Comparison of ENCODE assay signal across 28 cellular contexts in genomic region chr17:56000411-56000810, GRCh38.
"Had no signal": no experiment of that assay in that cellular context is flagged by ENCODE, and none has a peak within 500 bp of the region (broad histone marks: within the 10 kb centered on the region; RNA-seq: fewer than 3 reads in every experiment).

No MANE protein-coding gene starts in this region.

- H3K4me3 ChIP-seq: neural progenitor cell, ovary, psoas muscle, right lobe of liver, sigmoid colon, stomach, thoracic aorta, thyroid gland, tibial nerve, upper lobe of left lung, vagina had no signal

- H2AFZ ChIP-seq: neural progenitor cell, parathyroid adenoma had no signal

- H3K9ac ChIP-seq: neural progenitor cell, parathyroid adenoma had no signal

- H3K4me2 ChIP-seq: neural progenitor cell had no signal

- H3K9me3 Mint-ChIP-seq: stimulated activated effector memory CD8-positive, alpha-beta T cell treated with anti-CD3 and anti-CD28 coated beads, Interleukin-12 subunit alpha, Interleukin-12 subunit beta, amount 100 ng/mL, for 72 hours had no signal

- DNase-seq: natural killer cell; occipital lobe; ovary; posterior cingulate gyrus; psoas muscle; right cardiac atrium; right lobe of liver; sigmoid colon; small intestine; stimulated activated CD4-positive, alpha-beta T cell treated with anti-CD3 and anti-CD28 coated beads, Interleukin-15, amount 100 ng/mL, for 24 hours; stimulated activated CD4-positive, alpha-beta T cell treated with anti-CD3 and anti-CD28 coated beads, Interleukin-2, amount 100 ng/mL, for 24 hours; stimulated activated CD4-positive, alpha-beta T cell treated with anti-CD3 and anti-CD28 coated beads, Interleukin-2, amount 100 ng/mL, for 48 hours; stimulated activated CD4-positive, alpha-beta T cell treated with anti-CD3 and anti-CD28 coated beads, Interleukin-4, amount 100 ng/mL, for 24 hours; stimulated activated naive B cell treated with anti-CD40 and anti-IgM and Interleukin-4, amounts not matched to agents 10 μg/mL and 1 μg/mL and 100 μg/mL, for 72 hours; stimulated activated naive CD4-positive, alpha-beta T cell treated with Interleukin-2 at 50 U/mL for 16 hours; stomach; thyroid gland; trophoblast cell; upper lobe of left lung had no signal

- H3K4me3 Mint-ChIP-seq: natural killer cell; nephron; neural progenitor cell; stimulated activated effector memory CD8-positive, alpha-beta T cell treated with anti-CD3 and anti-CD28 coated beads, Interleukin-12 subunit alpha, Interleukin-12 subunit beta, amount 100 ng/mL, for 72 hours; stimulated activated naive B cell treated with anti-CD40 and anti-IgM and Interleukin-4, amounts not matched to agents 10 μg/mL and 1 μg/mL and 100 μg/mL, for 72 hours; stimulated activated naive CD8-positive, alpha-beta T cell treated with anti-CD3 and anti-CD28 coated beads, Interleukin-15, Interleukin-2, amounts not matched to agents 100 ng/mL and 50 ng/mL, for 24 hours had no signal

- H3K27ac ChIP-seq: neural progenitor cell, ovary, parathyroid adenoma, psoas muscle, right lobe of liver, sigmoid colon, stomach, thoracic aorta, thyroid gland, tibial nerve, upper lobe of left lung, vagina had no signal

- H3K4me1 ChIP-seq: neural progenitor cell, parathyroid adenoma, psoas muscle, right lobe of liver, sigmoid colon, stomach, thyroid gland, tibial nerve, upper lobe of left lung, vagina had no signal

- H3K79me2 ChIP-seq: parathyroid adenoma had no signal

- H3K27me3 Mint-ChIP-seq: progenitor cell of endocrine pancreas; stimulated activated naive B cell treated with anti-CD40 and anti-IgM and Interleukin-4, amounts not matched to agents 10 μg/mL and 1 μg/mL and 100 μg/mL, for 72 hours; stimulated activated naive CD8-positive, alpha-beta T cell treated with anti-CD3 and anti-CD28 coated beads, Interleukin-15, Interleukin-2, amounts not matched to agents 100 ng/mL and 50 ng/mL, for 24 hours had no signal

- H3K36me3 Mint-ChIP-seq: natural killer cell; neural progenitor cell; stimulated activated effector memory CD8-positive, alpha-beta T cell treated with anti-CD3 and anti-CD28 coated beads, Interleukin-12 subunit alpha, Interleukin-12 subunit beta, amount 100 ng/mL, for 72 hours had no signal

- H3K27me3 ChIP-seq: neural progenitor cell, ovary, right lobe of liver, sigmoid colon, stomach, thyroid gland, tibial nerve, upper lobe of left lung, vagina had no signal

- H3K9me3 ChIP-seq: ovary, psoas muscle, right lobe of liver, sigmoid colon, stomach, thoracic aorta, thyroid gland, upper lobe of left lung, vagina had no signal

- ATAC-seq: natural killer cell; psoas muscle; right cardiac atrium; right lobe of liver; stimulated activated effector memory CD8-positive, alpha-beta T cell treated with anti-CD3 and anti-CD28 coated beads, Interleukin-12 subunit alpha, Interleukin-12 subunit beta, amount 100 ng/mL, for 72 hours; stimulated activated naive B cell treated with anti-CD40 and anti-IgM and Interleukin-4, amounts not matched to agents 10 μg/mL and 1 μg/mL and 100 μg/mL, for 72 hours had no signal

- H3K4me1 Mint-ChIP-seq: natural killer cell; nephron; neural progenitor cell; stimulated activated effector memory CD8-positive, alpha-beta T cell treated with anti-CD3 and anti-CD28 coated beads, Interleukin-12 subunit alpha, Interleukin-12 subunit beta, amount 100 ng/mL, for 72 hours; stimulated activated naive B cell treated with anti-CD40 and anti-IgM and Interleukin-4, amounts not matched to agents 10 μg/mL and 1 μg/mL and 100 μg/mL, for 72 hours had no signal

- H3K36me3 ChIP-seq: neural progenitor cell, ovary, right lobe of liver, sigmoid colon, stomach, thoracic aorta, thyroid gland, tibial nerve, upper lobe of left lung, vagina had no signal

- H3K27ac Mint-ChIP-seq: natural killer cell; nephron; neural progenitor cell; progenitor cell of endocrine pancreas; stimulated activated effector memory CD8-positive, alpha-beta T cell treated with anti-CD3 and anti-CD28 coated beads, Interleukin-12 subunit alpha, Interleukin-12 subunit beta, amount 100 ng/mL, for 72 hours; stimulated activated naive B cell treated with anti-CD40 and anti-IgM and Interleukin-4, amounts not matched to agents 10 μg/mL and 1 μg/mL and 100 μg/mL, for 72 hours; stimulated activated naive CD8-positive, alpha-beta T cell treated with anti-CD3 and anti-CD28 coated beads, Interleukin-15, Interleukin-2, amounts not matched to agents 100 ng/mL and 50 ng/mL, for 24 hours had no signal
